In the genomic region with DNA sequence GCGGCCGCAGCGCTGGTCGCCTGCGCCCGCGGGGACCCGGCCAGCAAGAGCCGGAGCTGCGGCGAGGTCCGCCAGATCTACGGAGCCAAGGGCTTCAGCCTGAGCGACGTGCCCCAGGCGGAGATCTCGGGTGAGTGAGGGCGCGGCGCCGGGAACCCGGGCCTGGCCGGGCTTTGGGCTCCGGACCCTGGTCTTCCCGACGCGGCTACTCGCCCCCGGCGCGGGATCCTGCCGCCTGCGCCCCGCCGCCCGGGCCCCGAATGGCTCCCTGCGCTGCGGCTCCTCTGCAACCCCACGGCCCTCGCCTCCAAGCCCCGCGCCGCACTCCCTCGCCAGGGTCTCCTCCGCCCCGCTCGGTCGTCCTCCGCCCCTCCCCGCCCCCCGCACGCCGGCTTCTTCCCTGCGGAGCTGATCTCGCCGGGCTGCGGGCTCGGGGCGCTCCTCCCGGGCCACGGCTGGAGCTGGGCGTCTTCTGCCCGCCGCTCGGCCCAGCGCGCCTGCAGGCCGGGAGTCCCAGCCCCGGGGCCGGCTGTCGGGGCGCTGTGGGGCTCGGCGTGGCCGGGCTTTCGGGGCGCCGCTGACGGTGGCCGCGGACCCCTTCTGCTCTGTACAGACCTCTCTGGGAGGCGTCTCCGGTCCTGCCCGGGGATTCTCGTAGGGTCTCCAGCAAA, we compare ENCODE assay signal across 8 cellular contexts. TPM values are rescaled to one million over a fixed set of nuclear protein-coding genes. Genes with fewer than 3 reads are reported as not detected.
DNase-seq lines count a peak whose midpoint lies in the region; ATAC-seq and TF ChIP-seq lines count a peak whose summit lies in the region.

No MANE protein-coding gene starts in this region.

- peaks cover 30% of the 10 kb centered on the region for H3K4me1 ChIP-seq in IMR-90 (ENCODE audit: control insufficient read depth, insufficient read depth, low read length)
- peaks cover 40% of the 10 kb centered on the region for H3K4me1 ChIP-seq in body of pancreas

- H3K4me3 Mint-ChIP-seq in activated CD4-positive, alpha-beta T cell treated with anti-CD3 and anti-CD28 coated beads, Interleukin-2, amount 10 ng/mL, durations not matched to agents 7 days and 5 days: peak overlapping the region; percentile 63

- H2BK5ac ChIP-seq in IMR-90 (ENCODE audit: low read depth, low read length, poor library complexity, severe bottlenecking): peak overlapping the region; percentile 88

- H3K27ac ChIP-seq in IMR-90 (ENCODE audit: insufficient read depth, low read length) (peak overlapping the region; percentile 82), body of pancreas (peak overlapping the region; percentile 79 to 90 (median 86)), temporal lobe (ENCODE audit: low read depth, low read length) (peak overlapping the region; percentile 9)

- H3K9me1 ChIP-seq in IMR-90 (ENCODE audit: insufficient read depth, low read length): peaks cover 18% of the 10 kb centered on the region

- H4K20me1 ChIP-seq in IMR-90 (ENCODE audit: insufficient read depth, low read length): peaks cover 45% of the 10 kb centered on the region

- H3K27me3 ChIP-seq in IMR-90 (ENCODE audit: control insufficient read depth, insufficient read depth, low read length) (no peaks in the 10 kb centered on the region), body of pancreas (no peaks in the 10 kb centered on the region)

- H2AK5ac ChIP-seq in IMR-90 (ENCODE audit: low read depth, low read length): no peak overlapping the region; the same call in 1 of the 2 replicates

- H3K27me3 Mint-ChIP-seq in activated CD4-positive, alpha-beta T cell treated with anti-CD3 and anti-CD28 coated beads, Interleukin-2, amount 10 ng/mL, durations not matched to agents 7 days and 5 days: peaks cover 14% of the 10 kb centered on the region

- intact Hi-C loops in IMR-90 (cut with micrococcal nuclease) (loop anchor here (2.0 to 5.0 kb wide), 2 partner anchors 51 to 374 kb away; no protein-coding TSS in a partner anchor), body of pancreas (cut with DNase I) (no loop called here)

- H3K27ac Mint-ChIP-seq in activated CD4-positive, alpha-beta T cell treated with anti-CD3 and anti-CD28 coated beads, Interleukin-2, amount 10 ng/mL, durations not matched to agents 7 days and 5 days: no peak overlapping the region

- H3K18ac ChIP-seq in IMR-90 (ENCODE audit: low read depth, low read length): no peak overlapping the region

- no peaks in the 10 kb centered on the region for H3K9me3 Mint-ChIP-seq in activated CD4-positive, alpha-beta T cell treated with anti-CD3 and anti-CD28 coated beads, Interleukin-2, amount 10 ng/mL, durations not matched to agents 7 days and 5 days

- no peak overlapping the region for H2BK20ac ChIP-seq in IMR-90 (ENCODE audit: low read depth, low read length)

- CTCF ChIA-PET in activated CD4-positive, alpha-beta T cell treated with anti-CD3 and anti-CD28 coated beads, Interleukin-2, amount 10 ng/mL, durations not matched to agents 7 days and 5 days (lab: Charles Lee): interaction anchor here (1.2 to 1.6 kb wide), 4 partner anchors 10 to 203 kb away, joined by 4 to 9 read pairs (median 5); no protein-coding TSS in a partner anchor
- CTCF ChIA-PET in IMR-90 (lab: Yijun Ruan, JAX): interaction anchor here (0.6 to 1.7 kb wide), 2 partner anchors 188 to 203 kb away, joined by 3 to 10 read pairs; no protein-coding TSS in a partner anchor

- no peak overlapping the region; the same call in 1 of the 2 replicates for H3K56ac ChIP-seq in IMR-90 (ENCODE audit: extremely low read depth, insufficient read depth, low read length)

- no peak overlapping the region for H4K5ac ChIP-seq in IMR-90 (ENCODE audit: low read depth, low read length)

- WGBS in IMR-90 (ENCODE audit: extremely low coverage in 2 of 2, insufficient read length in 1 of 2), 2 experiments: 0% methylated on average over 55 of the region's 86 CpGs; no CpG with 5 or more reads in 1 of the 2 experiments
- 0% methylated on average over 82 of the region's 86 CpGs; no CpG with 5 or more reads in 1 of the 2 donors for WGBS in body of pancreas, 2 donors

- POLR2A ChIA-PET in activated CD4-positive, alpha-beta T cell treated with anti-CD3 and anti-CD28 coated beads, Interleukin-2, amount 10 ng/mL, durations not matched to agents 7 days and 5 days (lab: Charles Lee): no interaction called here
- POLR2A ChIA-PET in IMR-90 (lab: Charles Lee; ENCODE audit: unreplicated experiment): no interaction called here

- H2AK9ac ChIP-seq in IMR-90 (replicated peaks; ENCODE audit: low read depth, low read length, poor library complexity): peak overlapping the region; percentile 96

- H3K36me3 ChIP-seq in IMR-90 (ENCODE audit: control insufficient read depth, insufficient read depth, low read length): peaks cover 5% of the 10 kb centered on the region; the same call in 1 of the 2 replicates
- no peaks in the 10 kb centered on the region for H3K36me3 ChIP-seq in body of pancreas (replicated peaks in 1 of 2; ENCODE audit: insufficient read depth in 1 of 2, low read depth in 2 of 2)

- TF ChIP-seq CTCF in IMR-90 (conservative IDR thresholded peaks at IDR 0.05; ENCODE audit: low read depth, low read length): no peak
- TF ChIP-seq CTCF in body of pancreas (IDR thresholded peaks at IDR 0.05): no peak

- H4K91ac ChIP-seq in IMR-90 (ENCODE audit: insufficient read depth, low read depth, low read length): no peak overlapping the region

- in situ Hi-C loops in IMR-90 (cut with MboI; ENCODE audit: low sequenced_read_pairs): loop anchor here (5.0 kb wide), 1 partner anchor 204 kb away; no protein-coding TSS in a partner anchor

- peak overlapping the region; percentile 97 for H3K4me2 ChIP-seq in IMR-90 (ENCODE audit: low read depth, low read length)

- no peak for TF ChIP-seq RAD21 in IMR-90 (IDR thresholded peaks at IDR 0.05; ENCODE audit: low read length)

- no TSS peak for BruUV-seq in IMR-90 (replicated peaks; lab: Mats Ljungman, UMichigan)

- peak overlapping the region; percentile 92 for H3K4me3 ChIP-seq in IMR-90 (ENCODE audit: insufficient read depth, low read depth, low read length)
- peak overlapping the region; percentile 41 to 52 for H3K4me3 ChIP-seq in body of pancreas

- H3K23ac ChIP-seq in IMR-90 (ENCODE audit: low read depth, low read length): no peak overlapping the region

- dilution Hi-C loops in IMR-90 (cut with HindIII; ENCODE audit: low sequenced_read_pairs, unreplicated experiment): no loop called here

- ATAC-seq in IMR-90 (ENCODE audit: low read depth) (peak; percentile 0; the same call in 1 of the 2 replicates), body of pancreas (peak; percentile 10), left lobe of liver (peak; percentile 0)

- no peaks in the 10 kb centered on the region for H3K9me3 ChIP-seq in IMR-90 (ENCODE audit: control insufficient read depth, insufficient read depth, low read length)
- H3K9me3 ChIP-seq in body of pancreas: no peaks in the 10 kb centered on the region

- TF ChIP-seq POLR2A in IMR-90 (IDR thresholded peaks at IDR 0.05; ENCODE audit: low read depth, low read length) (no peak; the same call in 1 of the 2 replicates), body of pancreas (IDR thresholded peaks at IDR 0.05) (no peak)

- H3K14ac ChIP-seq in IMR-90 (replicated peaks; ENCODE audit: low read depth, low read length): 0 out of 2 replicates have a peak overlapping the region, but pooled peaks have one; percentile 81

- no peak overlapping the region; a peak in 1 of 4 replicates for H4K8ac ChIP-seq in IMR-90 (ENCODE audit: low read depth in 2 of 2, low read length in 2 of 2)

- H3K4ac ChIP-seq in IMR-90 (ENCODE audit: low read depth, low read length): peak overlapping the region; percentile 32; the same call in 1 of the 2 replicates

- H2AFZ ChIP-seq in IMR-90 (replicated peaks; ENCODE audit: low read length, poor library complexity): peak overlapping the region; percentile 78

- H2BK15ac ChIP-seq in IMR-90 (ENCODE audit: low read depth, low read length): no peak overlapping the region; the same call in 2 of the 3 replicates

- no peaks in the 10 kb centered on the region for H3K36me3 Mint-ChIP-seq in activated CD4-positive, alpha-beta T cell treated with anti-CD3 and anti-CD28 coated beads, Interleukin-2, amount 10 ng/mL, durations not matched to agents 7 days and 5 days (ENCODE audit: low read depth)

- H3K4me1 Mint-ChIP-seq in activated CD4-positive, alpha-beta T cell treated with anti-CD3 and anti-CD28 coated beads, Interleukin-2, amount 10 ng/mL, durations not matched to agents 7 days and 5 days: peaks cover 13% of the 10 kb centered on the region

- peak overlapping the region; percentile 69 for H3K9ac ChIP-seq in IMR-90 (ENCODE audit: low read depth, low read length)

- no peak overlapping the region for H2BK120ac ChIP-seq in IMR-90 (ENCODE audit: low read depth, low read length)

- peaks cover 2 to 61% of the 10 kb centered on the region in 2 experiments; a peak in 3 of 4 replicates for H3K79me1 ChIP-seq in IMR-90 (ENCODE audit: low read depth in 1 of 2, low read length in 2 of 2)

- no peak for DNase-seq in activated CD4-positive, alpha-beta T cell treated with anti-CD3 and anti-CD28 coated beads, Interleukin-2, amount 10 ng/mL, durations not matched to agents 7 days and 5 days
- no peak for DNase-seq in activated CD4-positive, alpha-beta T cell treated with anti-CD3 and anti-CD28 coated beads, Interleukin-2, amount 50 U/mL, for 1 hour
- DNase-seq in IMR-90 (peak; percentile 7), body of pancreas (peak in 2 of 4 donors; percentile 43 to 45), left lobe of liver (ENCODE audit: low spot score) (no peak), NCI-H2029 treated with DMSO at 0.1 percent for 48 hours (lab: John Stamatoyannopoulos, UW) (no peak), SKM-1 (lab: John Stamatoyannopoulos, UW; ENCODE audit: unreplicated experiment) (no peak)

TF ChIP-seq in IMR-90, 13 proteins besides CTCF, POLR2A, EP300 and RAD21 (continues in another document):
- TF ChIP-seq, protein P1, sequence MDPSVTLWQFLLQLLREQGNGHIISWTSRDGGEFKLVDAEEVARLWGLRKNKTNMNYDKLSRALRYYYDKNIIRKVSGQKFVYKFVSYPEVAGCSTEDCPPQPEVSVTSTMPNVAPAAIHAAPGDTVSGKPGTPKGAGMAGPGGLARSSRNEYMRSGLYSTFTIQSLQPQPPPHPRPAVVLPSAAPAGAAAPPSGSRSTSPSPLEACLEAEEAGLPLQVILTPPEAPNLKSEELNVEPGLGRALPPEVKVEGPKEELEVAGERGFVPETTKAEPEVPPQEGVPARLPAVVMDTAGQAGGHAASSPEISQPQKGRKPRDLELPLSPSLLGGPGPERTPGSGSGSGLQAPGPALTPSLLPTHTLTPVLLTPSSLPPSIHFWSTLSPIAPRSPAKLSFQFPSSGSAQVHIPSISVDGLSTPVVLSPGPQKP (IDR thresholded peaks at IDR 0.05; ENCODE audit: borderline replicate concordance, low read depth, low read length): no peak
- no peak for TF ChIP-seq RCOR1 (IDR thresholded peaks at IDR 0.05; ENCODE audit: insufficient replicate concordance, low read length)

RNA-seq across cellular contexts. Expression of a gene that starts 0.6 kb away (rescaled TPM):
- total RNA-seq in activated CD4-positive, alpha-beta T cell treated with anti-CD3 and anti-CD28 coated beads, Interleukin-2, amount 10 ng/mL, durations not matched to agents 7 days and 5 days: 1 to 10 TPM; 7.3 to 7.5 TPM
- 16.0 and 18.6 TPM in 2 replicates for total RNA-seq in IMR-90 (2012; rRNA removed)
- 211 and 222 TPM in 2 replicates for polyA plus RNA-seq in IMR-90 (2012; rRNA removed)
- 148 and 334 TPM in 2 replicates for polyA plus RNA-seq in IMR-90 (2012; cell fraction: cytosol; rRNA removed)
- 193 and 494 TPM in 2 replicates for polyA plus RNA-seq in IMR-90 (2012; cell fraction: nucleus; rRNA removed; ENCODE audit: low replicate concordance)
- 10 to 100 TPM; 23.3 to 30.7 TPM for total RNA-seq in body of pancreas
- 29.4 TPM for total RNA-seq in left lobe of liver
- total RNA-seq in temporal lobe: 37.4 TPM

Comparison
In these comparisons a context has a peak if more than half of its experiments do, and no peak if none do; other contexts are left out.
1. H3K27ac ChIP-seq: peak in every context shown above with its lines; median percentile 86 in body of pancreas; 82 in IMR-90; 9 in temporal lobe.